8 cellular contexts compared by ENCODE assay signal in genomic region chr9:92808726-92809451, GRCh38. TPM values are rescaled to one million over a fixed set of nuclear protein-coding genes. Genes with fewer than 3 reads are reported as not detected.
DNase-seq lines count a peak whose midpoint lies in the region; ATAC-seq, FAIRE-seq and TF ChIP-seq lines count a peak whose summit lies in the region.

No MANE protein-coding gene starts in this region.

- DNase-seq in NCI-H2227 treated with DMSO at 0.1 percent for 48 hours (lab: John Stamatoyannopoulos, UW) (peak; percentile 20), endothelial cell of umbilical vein (ENCODE audit: low read depth, low spot score) (peak; percentile 54), NCI-H1048 (lab: John Stamatoyannopoulos, UW) (no peak)
- peak; percentile 82 for DNase-seq in activated CD8-positive, alpha-beta memory T cell treated with anti-CD3 and anti-CD28 coated beads for 24 hours

- POLR2A ChIA-PET in endothelial cell of umbilical vein (lab: Charles Lee) = no interaction called here

- dilution Hi-C loops in endothelial cell of umbilical vein (cut with MboI; ENCODE audit: extremely low pct_ligation_motif_present, low sequenced_read_pairs) = no loop called here

- H4K20me1 ChIP-seq in endothelial cell of umbilical vein (replicated peaks; ENCODE audit: control insufficient read depth, extremely low read depth, insufficient read depth, low read length) = no peaks in the 10 kb centered on the region

- H3K27me3 Mint-ChIP-seq in stimulated activated naive CD8-positive, alpha-beta T cell treated with anti-CD3 and anti-CD28 coated beads, Interleukin-15, Interleukin-2, amounts not matched to agents 100 ng/mL and 50 ng/mL, for 24 hours = peaks cover 53% of the 10 kb centered on the region

- H3K9ac ChIP-seq in endothelial cell of umbilical vein (replicated peaks; ENCODE audit: extremely low read depth, insufficient read depth, low read length) = no peak overlapping the region

- no peaks in the 10 kb centered on the region for H3K4me1 ChIP-seq in ACC112 (ENCODE audit: control insufficient read depth, insufficient read depth, low read length, unreplicated experiment)
- peaks cover 3% of the 10 kb centered on the region for H3K4me1 ChIP-seq in endothelial cell of umbilical vein (ENCODE audit: control insufficient read depth, extremely low read depth, insufficient read depth, low read length)
- H3K4me1 ChIP-seq in mononuclear cell (ENCODE audit: insufficient read depth, low read length) = peaks cover 28% of the 10 kb centered on the region

- H3K79me2 ChIP-seq in ACC112 (ENCODE audit: control insufficient read depth, insufficient read depth, low read length, unreplicated experiment) (no peaks in the 10 kb centered on the region), endothelial cell of umbilical vein (ENCODE audit: control insufficient read depth, insufficient read depth, low read length) (no peaks in the 10 kb centered on the region)

- no peaks in the 10 kb centered on the region for H3K9me3 Mint-ChIP-seq in stimulated activated naive CD8-positive, alpha-beta T cell treated with anti-CD3 and anti-CD28 coated beads, Interleukin-15, Interleukin-2, amounts not matched to agents 100 ng/mL and 50 ng/mL, for 24 hours

- no peaks in the 10 kb centered on the region for H3K9me3 ChIP-seq in endothelial cell of umbilical vein (replicated peaks; ENCODE audit: control insufficient read depth, insufficient read depth, low read length)
- H3K9me3 ChIP-seq in mononuclear cell (ENCODE audit: low read depth, low read length) = no peaks in the 10 kb centered on the region

- H3K4me3 ChIP-seq in ACC112 (ENCODE audit: low read depth, low read length) (peak overlapping the region; percentile 40; the same call in 1 of the 2 replicates), endothelial cell of umbilical vein (replicated peaks in 1 of 3; ENCODE audit: insufficient read depth in 1 of 3, low read depth in 1 of 3, low read length in 3 of 3) (no peak overlapping the region), mononuclear cell (ENCODE audit: low read length) (peak overlapping the region; percentile 18)

- H3K4me1 Mint-ChIP-seq in stimulated activated naive CD8-positive, alpha-beta T cell treated with anti-CD3 and anti-CD28 coated beads, Interleukin-15, Interleukin-2, amounts not matched to agents 100 ng/mL and 50 ng/mL, for 24 hours (ENCODE audit: low read depth) = peaks cover 9% of the 10 kb centered on the region

- FAIRE-seq in endothelial cell of umbilical vein (lab: Jason Lieb, UNC) = no peak

- peak overlapping the region; percentile 36 for H3K4me2 ChIP-seq in endothelial cell of umbilical vein (ENCODE audit: insufficient read depth, low read length)

- H2AFZ ChIP-seq in ACC112 (ENCODE audit: low read length, unreplicated experiment) = peak overlapping the region; percentile 25
- peak overlapping the region; percentile 62 for H2AFZ ChIP-seq in endothelial cell of umbilical vein (ENCODE audit: low read depth, low read length)

- H3K27ac ChIP-seq in ACC112 (ENCODE audit: low read depth, low read length) (no peak overlapping the region), endothelial cell of umbilical vein (ENCODE audit: insufficient read depth, low read depth, low read length) (no peak overlapping the region)

- peak overlapping the region; percentile 65 for H3K27ac Mint-ChIP-seq in stimulated activated naive CD8-positive, alpha-beta T cell treated with anti-CD3 and anti-CD28 coated beads, Interleukin-15, Interleukin-2, amounts not matched to agents 100 ng/mL and 50 ng/mL, for 24 hours

- TF ChIP-seq CTCF in endothelial cell of umbilical vein (IDR thresholded peaks at IDR 0.05; ENCODE audit: extremely low read depth in 1 of 2, insufficient read depth in 1 of 2, low read depth in 1 of 2, low read length in 2 of 2) = peak; percentile 21 to 61

- no peaks in the 10 kb centered on the region for H3K9me1 ChIP-seq in endothelial cell of umbilical vein (replicated peaks; ENCODE audit: control insufficient read depth, extremely low read depth, insufficient read depth, low read length)

- H3K4me3 Mint-ChIP-seq in stimulated activated naive CD8-positive, alpha-beta T cell treated with anti-CD3 and anti-CD28 coated beads, Interleukin-15, Interleukin-2, amounts not matched to agents 100 ng/mL and 50 ng/mL, for 24 hours = peak overlapping the region; percentile 81

- peak; percentile 62 for ATAC-seq in GM18498 (IDR thresholded peaks at IDR 0.05; ENCODE audit: unreplicated experiment)

- intact Hi-C loops in endothelial cell of umbilical vein (cut with micrococcal nuclease) = no loop called here

- no peak for TF ChIP-seq POLR2A in endothelial cell of umbilical vein (IDR thresholded peaks at IDR 0.05; ENCODE audit: low read depth, low read length)

- BruUV-seq in endothelial cell of umbilical vein (replicated peaks; lab: Mats Ljungman, UMichigan) = no TSS peak

- peaks cover 95% of the 10 kb centered on the region for H3K27me3 ChIP-seq in ACC112 (ENCODE audit: insufficient read depth, low read length)
- peaks cover 59 to 78% of the 10 kb centered on the region in 2 experiments for H3K27me3 ChIP-seq in endothelial cell of umbilical vein (ENCODE audit: control insufficient read depth in 2 of 2, insufficient read depth in 2 of 2, low read length in 2 of 2)
- peaks cover 95% of the 10 kb centered on the region for H3K27me3 ChIP-seq in mononuclear cell (ENCODE audit: insufficient read depth, low read length)

- CTCF ChIA-PET in endothelial cell of umbilical vein (lab: Charles Lee) = interaction anchor here (0.6 to 2.1 kb wide), 4 partner anchors 17 to 212 kb away, joined by 3 to 4 read pairs (median 3); no protein-coding TSS in a partner anchor

- H3K36me3 Mint-ChIP-seq in stimulated activated naive CD8-positive, alpha-beta T cell treated with anti-CD3 and anti-CD28 coated beads, Interleukin-15, Interleukin-2, amounts not matched to agents 100 ng/mL and 50 ng/mL, for 24 hours (ENCODE audit: low read depth) = no peaks in the 10 kb centered on the region

- H3K36me3 ChIP-seq in ACC112 (ENCODE audit: insufficient read depth, low read length) (no peaks in the 10 kb centered on the region), endothelial cell of umbilical vein (ENCODE audit: control insufficient read depth in 2 of 2, extremely low read depth in 1 of 2, insufficient read depth in 2 of 2, low read length in 2 of 2) (no peaks in the 10 kb centered on the region)

TF ChIP-seq in endothelial cell of umbilical vein, 7 proteins besides CTCF, POLR2A, EP300 and RAD21:
- no peak for TF ChIP-seq JUN (IDR thresholded peaks at IDR 0.05; ENCODE audit: borderline replicate concordance, insufficient read depth, insufficient read length, low read depth)
- TF ChIP-seq POLR2AphosphoS5 (IDR thresholded peaks at IDR 0.05; ENCODE audit: insufficient read depth, low read depth, low read length) = no peak
- TF ChIP-seq EZH2 (IDR thresholded peaks at IDR 0.05; ENCODE audit: borderline replicate concordance, low read depth, low read length, severe bottlenecking) = peak; percentile 54
- no peak for TF ChIP-seq GATA2 (IDR thresholded peaks at IDR 0.05; ENCODE audit: insufficient read depth, insufficient read length, low read depth, low read length)

RNA-seq across cellular contexts. Expression of gene BICD2, which starts 44.3 kb away (rescaled TPM):
- total RNA-seq in endothelial cell of umbilical vein = 37.9 and 39.3 TPM in 2 replicates
- 10.7 and 14.3 TPM in 2 replicates for polyA plus RNA-seq in endothelial cell of umbilical vein
- polyA plus RNA-seq in endothelial cell of umbilical vein (2011; cell fraction: cytosol; rRNA removed) = 14.3 and 15.3 TPM in 2 replicates
- 14.5 and 15.9 TPM in 2 replicates for polyA plus RNA-seq in endothelial cell of umbilical vein (2011; cell fraction: nucleus; rRNA removed)
- 27.3 and 29.9 TPM in 2 replicates for polyA plus RNA-seq in endothelial cell of umbilical vein (2012)
- 15.9 and 18.7 TPM in 2 replicates for polyA minus RNA-seq in endothelial cell of umbilical vein
- 7.6 TPM for polyA minus RNA-seq in endothelial cell of umbilical vein (2011; cell fraction: cytosol; rRNA and poly(A)+ RNA removed)
- 8.5 and 9.8 TPM in 2 replicates for polyA minus RNA-seq in endothelial cell of umbilical vein (2011; cell fraction: nucleus; rRNA and poly(A)+ RNA removed)
- 27.9 TPM for total RNA-seq in mononuclear cell

Comparison
In these comparisons a context has a peak if more than half of its experiments do, and no peak if none do; other contexts are left out.
1. H3K4me3 ChIP-seq: peak in ACC112 (single experiment) and mononuclear cell (single experiment); none in endothelial cell of umbilical vein (0 of 3).